8 cellular contexts compared by ENCODE assay signal in genomic region chr3:133821767-133822638, GRCh38. TPM values are rescaled to one million over a fixed set of nuclear protein-coding genes. Genes with fewer than 3 reads are reported as not detected.
DNase-seq lines count a peak whose midpoint lies in the region; ATAC-seq and TF ChIP-seq lines count a peak whose summit lies in the region.

No MANE protein-coding gene starts in this region.

- H3K4me3 ChIP-seq in BLaER1: no peak overlapping the region
- no peak overlapping the region for H3K4me3 ChIP-seq in KMS-11 (IDR thresholded peaks at IDR 0.05; ENCODE audit: insufficient read depth, low read depth, low read length)
- no peak overlapping the region for H3K4me3 ChIP-seq in right lobe of liver

- H3K27me3 ChIP-seq in BLaER1 (no peaks in the 10 kb centered on the region), KMS-11 (ENCODE audit: insufficient read depth, low read depth) (no peaks in the 10 kb centered on the region), right lobe of liver (no peaks in the 10 kb centered on the region)

- WGBS in right lobe of liver (ENCODE audit: insufficient coverage, low coverage, low lambda C conversion rate, missing lambda C conversion rate): 92% methylated on average over 2 of the region's 8 CpGs

- H3K36me3 ChIP-seq in BLaER1: peaks cover 75% of the 10 kb centered on the region
- peaks cover 18% of the 10 kb centered on the region; the same call in 1 of the 2 replicates for H3K36me3 ChIP-seq in KMS-11 (ENCODE audit: insufficient read depth)
- peaks cover 3 to 44% (median 26%) of the 10 kb centered on the region in 4 donors for H3K36me3 ChIP-seq in right lobe of liver

- H3K9ac ChIP-seq in BLaER1 (no peak overlapping the region), KMS-11 (no peak overlapping the region)

- ATAC-seq in right lobe of liver (peak in 2 of 4 donors; percentile 57 to 89), GM21515 (IDR thresholded peaks at IDR 0.05; ENCODE audit: unreplicated experiment) (no peak)

- H4K20me1 ChIP-seq in BLaER1 (peaks cover 20% of the 10 kb centered on the region), KMS-11 (ENCODE audit: insufficient read depth) (no peaks in the 10 kb centered on the region)

- no peak for TF ChIP-seq POLR2A in right lobe of liver (IDR thresholded peaks at IDR 0.05)

- DNase-seq in T47D (ENCODE audit: low read depth in 1 of 2, low spot score in 1 of 2) (peak; percentile 30 to 82), right lobe of liver (peak; percentile 38 to 73 (median 70)), NCI-H748 treated with DMSO at 0.1 percent for 48 hours (lab: John Stamatoyannopoulos, UW) (no peak), NCI-H345 treated with DMSO at 0.1 percent for 48 hours (lab: John Stamatoyannopoulos, UW; ENCODE audit: unreplicated experiment) (no peak), T-helper 1 cell (no peak)

- H3K27ac ChIP-seq in BLaER1 (peak overlapping the region; percentile 54), KMS-11 (no peak overlapping the region), right lobe of liver (no peak overlapping the region)

- no peak overlapping the region for H2AFZ ChIP-seq in KMS-11 (ENCODE audit: low read depth)

- peaks cover 38% of the 10 kb centered on the region for H3K4me1 ChIP-seq in BLaER1
- H3K4me1 ChIP-seq in KMS-11 (ENCODE audit: low read depth, poor library complexity, severe bottlenecking): peaks cover 9% of the 10 kb centered on the region
- no peaks in the 10 kb centered on the region for H3K4me1 ChIP-seq in right lobe of liver

- no peaks in the 10 kb centered on the region for H3K79me2 ChIP-seq in KMS-11 (ENCODE audit: insufficient read depth, low read depth)

- peak; percentile 79 for TF ChIP-seq CTCF in KMS-11 (conservative IDR thresholded peaks at IDR 0.05; ENCODE audit: low read depth, low read length)
- peak in 2 of 4 donors; percentile 45 to 49 for TF ChIP-seq CTCF in right lobe of liver (IDR thresholded peaks at IDR 0.05)

- intact Hi-C loops in right lobe of liver (cut with DNase I): no loop called here

- in situ Hi-C loops in T47D (cut with HindIII; ENCODE audit: low pct_unique_long_range_greater_than_20kb, low sequenced_read_pairs): no loop called here

- H3K4me2 ChIP-seq in BLaER1: peak overlapping the region; percentile 78
- H3K4me2 ChIP-seq in KMS-11: no peak overlapping the region

- H3K9me3 ChIP-seq in BLaER1: no peaks in the 10 kb centered on the region
- no peaks in the 10 kb centered on the region for H3K9me3 ChIP-seq in right lobe of liver

RNA-seq across cellular contexts. Expression of gene SRPRB, which starts 16.4 kb away (rescaled TPM):
- total RNA-seq in right lobe of liver: 10 to 100 TPM; 48.1 to 78.5 (median 56.4) TPM

Comparison
In these comparisons a context has a peak if more than half of its experiments do, and no peak if none do; other contexts are left out.
1. DNase-seq: peak in T47D (2 of 2) and right lobe of liver (3 of 3); none in NCI-H748 treated with DMSO at 0.1 percent for 48 hours (single experiment), NCI-H345 treated with DMSO at 0.1 percent for 48 hours (single experiment) and T-helper 1 cell (0 of 5).